ENCODE assay signal across 29 cellular contexts in the genomic region with DNA sequence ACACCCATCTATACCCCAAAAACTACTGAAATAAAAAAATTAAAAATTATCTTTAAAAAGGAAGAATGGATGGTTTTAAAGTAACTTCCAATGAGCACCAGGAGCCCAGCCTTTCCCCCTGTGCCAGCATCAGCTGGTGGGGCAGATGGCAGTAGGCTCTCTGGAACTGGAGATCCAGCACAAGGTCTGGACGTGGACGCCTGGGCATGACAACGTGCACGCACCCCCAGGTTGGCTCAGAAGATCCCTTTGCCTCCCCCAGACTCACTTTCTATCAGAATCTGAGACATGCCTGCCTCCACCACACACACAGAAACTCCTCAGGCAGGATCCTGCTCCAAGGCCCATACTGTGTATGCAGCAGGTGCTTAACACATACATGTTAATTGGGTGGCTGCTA. TPM values are rescaled to one million over a fixed set of nuclear protein-coding genes. Genes with fewer than 3 reads are reported as not detected.
"Had no signal": no experiment of that assay in that cellular context is flagged by ENCODE, and none has a peak within 500 bp of the region (broad histone marks: within the 10 kb centered on the region; RNA-seq: fewer than 3 reads in every experiment).

No MANE protein-coding gene starts in this region.

- H3K36me3 ChIP-seq: stomach, suprapubic skin, thoracic aorta, thyroid gland, tibial artery, tibial nerve, transverse colon, upper lobe of left lung, upper lobe of right lung, uterus, vagina had no signal

- H3K36me3 Mint-ChIP-seq: stimulated activated effector memory CD8-positive, alpha-beta T cell treated with anti-CD3 and anti-CD28 coated beads, Interleukin-12 subunit alpha, Interleukin-12 subunit beta, amount 100 ng/mL, for 72 hours; stimulated activated memory B cell treated with anti-CD40 and anti-IgM and Interleukin-4, amounts not matched to agents 10 μg/mL and 1 μg/mL and 100 μg/mL, for 72 hours; stimulated activated naive B cell treated with anti-CD40 and anti-IgM and Interleukin-4, amounts not matched to agents 10 μg/mL and 1 μg/mL and 100 μg/mL, for 72 hours; type B pancreatic cell had no signal

- H3K4me1 Mint-ChIP-seq: stimulated activated effector memory CD8-positive, alpha-beta T cell treated with anti-CD3 and anti-CD28 coated beads, Interleukin-12 subunit alpha, Interleukin-12 subunit beta, amount 100 ng/mL, for 72 hours; stimulated activated memory B cell treated with anti-CD40 and anti-IgM and Interleukin-4, amounts not matched to agents 10 μg/mL and 1 μg/mL and 100 μg/mL, for 72 hours; stimulated activated naive B cell treated with anti-CD40 and anti-IgM and Interleukin-4, amounts not matched to agents 10 μg/mL and 1 μg/mL and 100 μg/mL, for 72 hours; stimulated activated naive CD8-positive, alpha-beta T cell treated with anti-CD3 and anti-CD28 coated beads, Interleukin-15, amount 100 ng/mL, for 72 hours had no signal

- DNase-seq: stimulated activated CD4-positive, alpha-beta T cell treated with anti-CD3 and anti-CD28 coated beads, Interleukin-2, amount 100 ng/mL, for 48 hours; stimulated activated CD4-positive, alpha-beta T cell treated with anti-CD3 and anti-CD28 coated beads, Interleukin-4, amount 100 ng/mL, for 1 hour; stimulated activated CD4-positive, alpha-beta T cell treated with anti-CD3 and anti-CD28 coated beads, Interleukin-4, amount 100 ng/mL, for 24 hours; stimulated activated CD4-positive, alpha-beta T cell treated with anti-CD3 and anti-CD28 coated beads, Interleukin-4, amount 100 ng/mL, for 4 hours; stimulated activated CD8-positive, alpha-beta memory T cell treated with anti-CD3 and anti-CD28 coated beads, Interleukin-4, amount 100 ng/mL, for 48 hours; stimulated activated naive B cell treated with anti-CD40 and anti-IgM and Interleukin-4, amounts not matched to agents 10 μg/mL and 1 μg/mL and 100 μg/mL, for 72 hours; stimulated activated naive CD4-positive, alpha-beta T cell; stimulated activated naive CD4-positive, alpha-beta T cell treated with Interleukin-2 at 50 U/mL for 16 hours; stimulated activated naive CD8-positive, alpha-beta T cell treated with anti-CD3 and anti-CD28 coated beads, Interleukin-15, amount 100 ng/mL, for 72 hours; stimulated activated naive CD8-positive, alpha-beta T cell treated with anti-CD3 and anti-CD28 coated beads, Interleukin-15, Interleukin-2, amounts not matched to agents 100 U/mL and 50 U/mL, for 24 hours; stomach; substantia nigra; testis; thyroid gland; tibial artery; transverse colon; trophoblast cell; upper lobe of left lung; upper lobe of right lung; uterus had no signal

- H3K27ac Mint-ChIP-seq: stimulated activated effector memory CD8-positive, alpha-beta T cell treated with anti-CD3 and anti-CD28 coated beads, Interleukin-12 subunit alpha, Interleukin-12 subunit beta, amount 100 ng/mL, for 72 hours; stimulated activated memory B cell treated with anti-CD40 and anti-IgM and Interleukin-4, amounts not matched to agents 10 μg/mL and 1 μg/mL and 100 μg/mL, for 72 hours; stimulated activated naive B cell treated with anti-CD40 and anti-IgM and Interleukin-4, amounts not matched to agents 10 μg/mL and 1 μg/mL and 100 μg/mL, for 72 hours; stimulated activated naive CD8-positive, alpha-beta T cell treated with anti-CD3 and anti-CD28 coated beads, Interleukin-15, amount 100 ng/mL, for 72 hours; stimulated activated naive CD8-positive, alpha-beta T cell treated with anti-CD3 and anti-CD28 coated beads, Interleukin-15, Interleukin-2, amounts not matched to agents 100 ng/mL and 50 ng/mL, for 24 hours; type B pancreatic cell had no signal

- H3K9me3 Mint-ChIP-seq: stimulated activated effector memory CD8-positive, alpha-beta T cell treated with anti-CD3 and anti-CD28 coated beads, Interleukin-12 subunit alpha, Interleukin-12 subunit beta, amount 100 ng/mL, for 72 hours; stimulated activated memory B cell treated with anti-CD40 and anti-IgM and Interleukin-4, amounts not matched to agents 10 μg/mL and 1 μg/mL and 100 μg/mL, for 72 hours; stimulated activated naive B cell treated with anti-CD40 and anti-IgM and Interleukin-4, amounts not matched to agents 10 μg/mL and 1 μg/mL and 100 μg/mL, for 72 hours; stimulated activated naive CD8-positive, alpha-beta T cell treated with anti-CD3 and anti-CD28 coated beads, Interleukin-15, amount 100 ng/mL, for 72 hours; stimulated activated naive CD8-positive, alpha-beta T cell treated with anti-CD3 and anti-CD28 coated beads, Interleukin-15, Interleukin-2, amounts not matched to agents 100 ng/mL and 50 ng/mL, for 24 hours; type B pancreatic cell had no signal

- H3K9me3 ChIP-seq: suprapubic skin, testis, thoracic aorta, thyroid gland, tibial artery, tibial nerve, transverse colon, upper lobe of left lung, upper lobe of right lung, uterus, vagina had no signal

- H3K4me1 ChIP-seq: stomach, suprapubic skin, tibial artery, tibial nerve, transverse colon, upper lobe of left lung, upper lobe of right lung, uterus, vagina had no signal

- H3K4me3 ChIP-seq: stomach, suprapubic skin, testis, thoracic aorta, thyroid gland, tibial artery, tibial nerve, transverse colon, upper lobe of left lung, upper lobe of right lung, uterus, vagina had no signal

- H3K27me3 Mint-ChIP-seq: stimulated activated memory B cell treated with anti-CD40 and anti-IgM and Interleukin-4, amounts not matched to agents 10 μg/mL and 1 μg/mL and 100 μg/mL, for 72 hours; stimulated activated naive B cell treated with anti-CD40 and anti-IgM and Interleukin-4, amounts not matched to agents 10 μg/mL and 1 μg/mL and 100 μg/mL, for 72 hours; stimulated activated naive CD8-positive, alpha-beta T cell treated with anti-CD3 and anti-CD28 coated beads, Interleukin-15, amount 100 ng/mL, for 72 hours; stimulated activated naive CD8-positive, alpha-beta T cell treated with anti-CD3 and anti-CD28 coated beads, Interleukin-15, Interleukin-2, amounts not matched to agents 100 ng/mL and 50 ng/mL, for 24 hours had no signal

- H3K27ac ChIP-seq: stomach, suprapubic skin, testis, thoracic aorta, thyroid gland, tibial artery, tibial nerve, transverse colon, upper lobe of left lung, upper lobe of right lung, uterus, vagina had no signal

- H3K4me3 Mint-ChIP-seq: stimulated activated effector memory CD8-positive, alpha-beta T cell treated with anti-CD3 and anti-CD28 coated beads, Interleukin-12 subunit alpha, Interleukin-12 subunit beta, amount 100 ng/mL, for 72 hours; stimulated activated memory B cell treated with anti-CD40 and anti-IgM and Interleukin-4, amounts not matched to agents 10 μg/mL and 1 μg/mL and 100 μg/mL, for 72 hours; stimulated activated naive B cell treated with anti-CD40 and anti-IgM and Interleukin-4, amounts not matched to agents 10 μg/mL and 1 μg/mL and 100 μg/mL, for 72 hours; stimulated activated naive CD8-positive, alpha-beta T cell treated with anti-CD3 and anti-CD28 coated beads, Interleukin-15, amount 100 ng/mL, for 72 hours; stimulated activated naive CD8-positive, alpha-beta T cell treated with anti-CD3 and anti-CD28 coated beads, Interleukin-15, Interleukin-2, amounts not matched to agents 100 ng/mL and 50 ng/mL, for 24 hours; type B pancreatic cell had no signal

- H3K27me3 ChIP-seq: testis, thyroid gland, tibial artery, tibial nerve, transverse colon, upper lobe of left lung, upper lobe of right lung, uterus, vagina had no signal

RNA-seq across cellular contexts. Expression of gene TCERG1L, which starts 35.8 kb away (rescaled TPM):
- total RNA-seq: subcutaneous adipose tissue, thoracic aorta, upper lobe of right lung, vagina had no signal
- polyA plus RNA-seq: stomach had no signal
